ENCODE assay signal across 24 cellular contexts in genomic region chr20:18902181-18902725, GRCh38.
DNase-seq lines count a peak whose midpoint lies in the region; FAIRE-seq and TF ChIP-seq lines count a peak whose summit lies in the region.
"Had no signal": no experiment of that assay in that cellular context is flagged by ENCODE, and none has a peak within 500 bp of the region (broad histone marks: within the 10 kb centered on the region; RNA-seq: fewer than 3 reads in every experiment).

No MANE protein-coding gene starts in this region.

- no peak overlapping the region for H3K4me3 ChIP-seq in bronchial epithelial cell (ENCODE audit: low read depth, low read length)
- H3K4me3 ChIP-seq in keratinocyte (ENCODE audit: control insufficient read depth in 2 of 3, extremely low read depth in 1 of 3, insufficient read depth in 2 of 3, low read depth in 1 of 3, low read length in 3 of 3) = no peak overlapping the region
- no peak overlapping the region for H3K4me3 ChIP-seq in coronary artery
- H3K4me3 ChIP-seq: Peyer's patch, SJCRH30 had no signal

- TF ChIP-seq CTCF in bronchial epithelial cell (IDR thresholded peaks at IDR 0.05; ENCODE audit: insufficient read depth, low read length, severe bottlenecking) (no peak), keratinocyte (optimal IDR thresholded peaks at IDR 0.05 in 1 of 3, IDR thresholded peaks at IDR 0.05 in 1 of 3, conservative IDR thresholded peaks at IDR 0.05 in 1 of 3; ENCODE audit: extremely low read depth in 1 of 3, insufficient read depth in 2 of 3, low read length in 3 of 3) (no peak), coronary artery (IDR thresholded peaks at IDR 0.05) (no peak), GM10266 (IDR thresholded peaks at IDR 0.05; ENCODE audit: control insufficient read depth, insufficient read depth, low read depth, missing control alignments) (no peak)

- H3K9me3 ChIP-seq in keratinocyte (ENCODE audit: control insufficient read depth, low read depth, low read length) = no peaks in the 10 kb centered on the region
- H3K9me3 ChIP-seq: BE2C, Peyer's patch, SJCRH30 had no signal

- H3K36me3 ChIP-seq in bronchial epithelial cell (ENCODE audit: control insufficient read depth, insufficient read depth, low read length) = no peaks in the 10 kb centered on the region
- H3K36me3 ChIP-seq in keratinocyte (ENCODE audit: control insufficient read depth in 2 of 2, extremely low read depth in 1 of 2, insufficient read depth in 2 of 2, low read length in 2 of 2) = no peaks in the 10 kb centered on the region
- H3K36me3 ChIP-seq: BE2C, Peyer's patch, SJCRH30 had no signal

- H3K27me3 ChIP-seq in bronchial epithelial cell (ENCODE audit: control insufficient read depth, insufficient read depth, low read length) (no peaks in the 10 kb centered on the region), keratinocyte (ENCODE audit: control insufficient read depth, extremely low read depth, insufficient read depth, low read length) (no peaks in the 10 kb centered on the region)
- H3K27me3 ChIP-seq: BE2C, Peyer's patch, SJCRH30 had no signal

- H3K79me2 ChIP-seq in keratinocyte (ENCODE audit: control insufficient read depth, insufficient read depth, low read length) = no peaks in the 10 kb centered on the region

- H2AFZ ChIP-seq in keratinocyte (ENCODE audit: control insufficient read depth, low read length) = no peak overlapping the region

- H3K9me1 ChIP-seq in keratinocyte (ENCODE audit: control insufficient read depth, extremely low read depth, insufficient read depth, low read length) = no peaks in the 10 kb centered on the region

- H3K4me2 ChIP-seq in keratinocyte (ENCODE audit: control insufficient read depth, extremely low read depth, insufficient read depth, low read depth, low read length) = no peak overlapping the region

- H3K27ac ChIP-seq in keratinocyte (ENCODE audit: control insufficient read depth, insufficient read depth, low read length) (no peak overlapping the region), coronary artery (no peak overlapping the region)
- H3K27ac ChIP-seq: 22Rv1, Peyer's patch, SJCRH30 had no signal

- DNase-seq in SIG-M5 treated with dmso at 0.1 percent for 504 hours (lab: John Stamatoyannopoulos, UW; ENCODE audit: unreplicated experiment) (peak; percentile 56), SIG-M5 (lab: John Stamatoyannopoulos, UW) (no peak), bronchial epithelial cell (ENCODE audit: low read depth) (peak; percentile 13), keratinocyte (ENCODE audit: low read depth, low spot score) (no peak), coronary artery (ENCODE audit: low spot score) (no peak), hepatic stellate cell (ENCODE audit: low spot score) (no peak), GM10266 (ENCODE audit: extremely low spot score) (no peak)
- DNase-seq: ACHN; BE2C; Calu3; CD8-positive, alpha-beta memory T cell; DMS79 treated with DMSO at 0.1 percent for 48 hours; GF-D8; NCI-H1092; NCI-H1417 treated with DMSO at 0.1 percent for 48 hours; NCI-H187 treated with DMSO at 0.1 percent for 48 hours; NCI-H2171 treated with DMSO at 0.1 percent for 48 hours; NCI-H345; NCI-H510A treated with DMSO at 0.1 percent for 48 hours; Peyer's patch; SJCRH30 had no signal

- no peak overlapping the region for H3K9ac ChIP-seq in keratinocyte (ENCODE audit: control insufficient read depth, extremely low read depth, insufficient read depth, low read length)

- FAIRE-seq in bronchial epithelial cell (lab: Jason Lieb, UNC) (no peak), keratinocyte (lab: Jason Lieb, UNC) (peak; percentile 5)
- FAIRE-seq: GM12892, H54 had no signal

- no peaks in the 10 kb centered on the region for H3K4me1 ChIP-seq in keratinocyte (ENCODE audit: control insufficient read depth, extremely low read depth, insufficient read depth, low read length)
- H3K4me1 ChIP-seq: BE2C, Peyer's patch had no signal

- H4K20me1 ChIP-seq in keratinocyte (ENCODE audit: control insufficient read depth, extremely low read depth, insufficient read depth, low read length) = no peaks in the 10 kb centered on the region

- dilution Hi-C loops in keratinocyte (cut with MboI; ENCODE audit: extremely low pct_ligation_motif_present, low sequenced_read_pairs) = no loop called here

Comparison
In these comparisons a context has a peak if more than half of its experiments do, and no peak if none do; other contexts are left out.
1. DNase-seq: peak in SIG-M5 treated with dmso at 0.1 percent for 504 hours (single experiment) and bronchial epithelial cell (single experiment); none in SIG-M5 (single experiment), keratinocyte (single experiment), coronary artery (single experiment), hepatic stellate cell (single experiment) and GM10266 (single experiment).